15 cellular contexts compared by ENCODE assay signal in genomic region chr12:65511134-65511912, GRCh38.
A peak's percentile ranks its signal among the peaks of the same experiment; 100 is the strongest.
DNase-seq lines count a peak whose midpoint lies in the region; ATAC-seq and TF ChIP-seq lines count a peak whose summit lies in the region.
"Had no signal": no experiment of that assay in that cellular context is flagged by ENCODE, and none has a peak within 500 bp of the region (broad histone marks: within the 10 kb centered on the region; RNA-seq: fewer than 3 reads in every experiment).

No MANE protein-coding gene starts in this region.

- DNase-seq in ELF-1 (ENCODE audit: low read depth, low spot score) (peak; percentile 10), amygdala (lab: John Stamatoyannopoulos, UW) (peak in 37 of 56 donors; percentile 2 to 64 (median 17)), left cardiac atrium (peak; percentile 61), neural progenitor cell (ENCODE audit: low spot score) (no peak), NCI-H187 treated with DMSO at 0.1 percent for 48 hours (lab: John Stamatoyannopoulos, UW) (no peak), left lung (no peak), GM23248 (no peak)
- DNase-seq: activated CD8-positive, alpha-beta T cell treated with anti-CD3 and anti-CD28 coated beads, Interleukin-2, amount 10 ng/mL, durations not matched to agents 7 days and 5 days; OCI-M1; T-helper 2 cell; upper lobe of left lung had no signal

- peaks cover 100% of the 10 kb centered on the region for H3K27me3 ChIP-seq in neural progenitor cell
- H3K27me3 ChIP-seq in left lung: no peaks in the 10 kb centered on the region
- no peaks in the 10 kb centered on the region for H3K27me3 ChIP-seq in GM23248 (replicated peaks; ENCODE audit: insufficient read depth)
- H3K27me3 ChIP-seq: upper lobe of left lung had no signal

- H3K27me3 Mint-ChIP-seq in neural progenitor cell (ENCODE audit: insufficient read depth, low read depth): peaks cover 43% of the 10 kb centered on the region

- intact Hi-C loops in left cardiac atrium (cut with DNase I) (no loop called here), left lung (cut with DNase I) (no loop called here)

- H3F3A ChIP-seq in neural progenitor cell (ENCODE audit: low read depth) (peaks cover 20% of the 10 kb centered on the region), GM23248 (ENCODE audit: insufficient read depth) (no peaks in the 10 kb centered on the region)

- H3K36me3 ChIP-seq in neural progenitor cell (no peaks in the 10 kb centered on the region), left lung (no peaks in the 10 kb centered on the region), GM23248 (ENCODE audit: low read depth) (no peaks in the 10 kb centered on the region)
- H3K36me3 ChIP-seq: upper lobe of left lung had no signal

- H4K20me1 ChIP-seq in neural progenitor cell (ENCODE audit: low read depth): peaks cover 22% of the 10 kb centered on the region
- H4K20me1 ChIP-seq in GM23248 (ENCODE audit: insufficient read depth): no peaks in the 10 kb centered on the region

- H3K9me3 ChIP-seq in neural progenitor cell (ENCODE audit: low read depth) (no peaks in the 10 kb centered on the region), left lung (no peaks in the 10 kb centered on the region), GM23248 (ENCODE audit: low read depth) (no peaks in the 10 kb centered on the region)
- H3K9me3 ChIP-seq: upper lobe of left lung had no signal

- peak overlapping the region; percentile 66 for H3K4me2 ChIP-seq in neural progenitor cell
- H3K4me2 ChIP-seq in GM23248 (ENCODE audit: unreplicated experiment): no peak overlapping the region

- H3K79me2 ChIP-seq in neural progenitor cell (ENCODE audit: low read depth) (no peaks in the 10 kb centered on the region), GM23248 (ENCODE audit: insufficient read depth) (no peaks in the 10 kb centered on the region)

- H2AFZ ChIP-seq in neural progenitor cell (replicated peaks): no peak overlapping the region
- H2AFZ ChIP-seq in GM23248: no peak overlapping the region

- H3K9me2 ChIP-seq in GM23248 (ENCODE audit: insufficient read depth): no peaks in the 10 kb centered on the region

- peaks cover 56% of the 10 kb centered on the region for H3K4me1 Mint-ChIP-seq in neural progenitor cell
- H3K4me1 Mint-ChIP-seq: activated naive CD4-positive, alpha-beta T cell treated with anti-CD3 and anti-CD28 coated beads, Interleukin-2, amount 50 U/mL, for 24 hours had no signal

- in situ Hi-C loops in GM23248 (cut with MboI): no loop called here

- TF ChIP-seq CTCF in neural progenitor cell (IDR thresholded peaks at IDR 0.05) (no peak), left lung (IDR thresholded peaks at IDR 0.05) (no peak)

- H3K9me3 Mint-ChIP-seq in neural progenitor cell: peaks cover 21% of the 10 kb centered on the region
- H3K9me3 Mint-ChIP-seq: activated naive CD4-positive, alpha-beta T cell treated with anti-CD3 and anti-CD28 coated beads, Interleukin-2, amount 50 U/mL, for 24 hours had no signal

- WGBS in GM23248 (ENCODE audit: low coverage in 1 of 2, low lambda C conversion rate in 2 of 2, missing lambda C conversion rate in 2 of 2), 2 experiments: 60% methylated on average over 12 to 13 of the region's 13 CpGs

- H3K4me3 ChIP-seq in neural progenitor cell: peak overlapping the region; percentile 20
- no peak overlapping the region for H3K4me3 ChIP-seq in left lung
- H3K4me3 ChIP-seq in GM23248: no peak overlapping the region
- H3K4me3 ChIP-seq: GM12878, skin epidermis, upper lobe of left lung had no signal

- H3K9ac ChIP-seq in neural progenitor cell (no peak overlapping the region), GM23248 (no peak overlapping the region)

- no peak overlapping the region for H3K27ac ChIP-seq in neural progenitor cell
- H3K27ac ChIP-seq in left lung: no peak overlapping the region
- H3K27ac ChIP-seq in GM23248: no peak overlapping the region
- H3K27ac ChIP-seq: skin epidermis, upper lobe of left lung had no signal

- peaks cover 5% of the 10 kb centered on the region for H3K36me3 Mint-ChIP-seq in neural progenitor cell
- H3K36me3 Mint-ChIP-seq: activated naive CD4-positive, alpha-beta T cell treated with anti-CD3 and anti-CD28 coated beads, Interleukin-2, amount 50 U/mL, for 24 hours had no signal

- H3K27ac Mint-ChIP-seq in neural progenitor cell: peak overlapping the region; percentile 97
- H3K27ac Mint-ChIP-seq: activated CD8-positive, alpha-beta T cell treated with anti-CD3 and anti-CD28 coated beads, Interleukin-2, amount 10 ng/mL, durations not matched to agents 7 days and 5 days; activated naive CD4-positive, alpha-beta T cell treated with anti-CD3 and anti-CD28 coated beads, Interleukin-2, amount 50 U/mL, for 24 hours had no signal

- peaks cover 16% of the 10 kb centered on the region for H3K4me1 ChIP-seq in neural progenitor cell
- H3K4me1 ChIP-seq in left lung: peaks cover 0 to 3% of the 10 kb centered on the region in 2 donors
- H3K4me1 ChIP-seq in GM23248 (ENCODE audit: insufficient read depth): peaks cover 10% of the 10 kb centered on the region

- ATAC-seq in left cardiac atrium: peak; percentile 82 to 91
- ATAC-seq in left lung: no peak
- no peak for ATAC-seq in HG02571 (IDR thresholded peaks at IDR 0.05; ENCODE audit: unreplicated experiment)
- ATAC-seq: activated CD8-positive, alpha-beta T cell treated with anti-CD3 and anti-CD28 coated beads, Interleukin-2, amount 10 ng/mL, durations not matched to agents 7 days and 5 days; GM12878 had no signal

- peak overlapping the region; percentile 54 for H3K4me3 Mint-ChIP-seq in neural progenitor cell
- H3K4me3 Mint-ChIP-seq: activated CD8-positive, alpha-beta T cell treated with anti-CD3 and anti-CD28 coated beads, Interleukin-2, amount 10 ng/mL, durations not matched to agents 7 days and 5 days; activated naive CD4-positive, alpha-beta T cell treated with anti-CD3 and anti-CD28 coated beads, Interleukin-2, amount 50 U/mL, for 24 hours had no signal

Comparison
In these comparisons a context has a peak if more than half of its experiments do, and no peak if none do; other contexts are left out.
1. DNase-seq: peak in ELF-1 (single experiment), amygdala (37 of 56) and left cardiac atrium (single experiment); none in neural progenitor cell (single experiment), NCI-H187 treated with DMSO at 0.1 percent for 48 hours (single experiment), left lung (0 of 2) and GM23248 (single experiment).
2. ATAC-seq: peak in left cardiac atrium (2 of 2); none in left lung (single experiment) and HG02571 (single experiment).